Comparison of ENCODE assay signal across 26 cellular contexts in genomic region chr5:125874057-125874456, GRCh38.
DNase-seq lines count a peak whose midpoint lies in the region; TF ChIP-seq lines count a peak whose summit lies in the region.
"Had no signal": no experiment of that assay in that cellular context is flagged by ENCODE, and none has a peak within 500 bp of the region (broad histone marks: within the 10 kb centered on the region; RNA-seq: fewer than 3 reads in every experiment).

No MANE protein-coding gene starts in this region.

- CTCF ChIA-PET in mammary epithelial cell (lab: Charles Lee; ENCODE audit: low non-redundant PET): no interaction called here

- H3K9me3 ChIP-seq in mammary epithelial cell (replicated peaks; ENCODE audit: insufficient read depth, low read length): peaks cover 4% of the 10 kb centered on the region
- H3K9me3 ChIP-seq: Caco-2, SJSA1 had no signal

- TF ChIP-seq CTCF in mammary epithelial cell (conservative IDR thresholded peaks at IDR 0.05 in 1 of 2, IDR thresholded peaks at IDR 0.05 in 1 of 2; ENCODE audit: extremely low read depth in 1 of 2, insufficient read depth in 1 of 2, low read depth in 1 of 2, low read length in 2 of 2) (no peak), foreskin fibroblast (IDR thresholded peaks at IDR 0.05; ENCODE audit: low read depth, low read length) (no peak)

- H3K4me3 ChIP-seq in mammary epithelial cell (replicated peaks in 1 of 3; ENCODE audit: insufficient read depth in 1 of 3, low read depth in 2 of 3, low read length in 3 of 3) (no peak overlapping the region), foreskin fibroblast (ENCODE audit: low read depth in 1 of 2, low read length in 2 of 2) (no peak overlapping the region)
- H3K4me3 ChIP-seq: GM12878, GM23338, SJSA1 had no signal

- H3K9ac ChIP-seq in mammary epithelial cell (ENCODE audit: insufficient read depth, low read length): no peak overlapping the region

- H3K79me2 ChIP-seq in mammary epithelial cell (ENCODE audit: insufficient read depth, low read length): no peaks in the 10 kb centered on the region

- peak overlapping the region; percentile 7 for H3K4me2 ChIP-seq in mammary epithelial cell (ENCODE audit: insufficient read depth, low read depth, low read length)
- H3K4me2 ChIP-seq: GM23338 had no signal

- peaks cover 18% of the 10 kb centered on the region for H3K4me1 ChIP-seq in mammary epithelial cell (ENCODE audit: insufficient read depth, low read length)
- H3K4me1 ChIP-seq: Caco-2, SJSA1 had no signal

- no peaks in the 10 kb centered on the region for H3K27me3 ChIP-seq in mammary epithelial cell (ENCODE audit: insufficient read depth, low read length)
- H3K27me3 ChIP-seq: SJSA1 had no signal

- H4K20me1 ChIP-seq in mammary epithelial cell (ENCODE audit: insufficient read depth, low read length): no peaks in the 10 kb centered on the region

- dilution Hi-C loops in mammary epithelial cell (cut with HindIII; ENCODE audit: low sequenced_read_pairs): no loop called here

- no peak overlapping the region for H3K27ac ChIP-seq in mammary epithelial cell (ENCODE audit: insufficient read depth, low read depth, low read length)
- H3K27ac ChIP-seq: SJSA1 had no signal

- intact Hi-C loops in mammary epithelial cell (cut with micrococcal nuclease): loop anchor here (10.0 kb wide), 1 partner anchor 461 kb away; no protein-coding TSS in a partner anchor

- BruUV-seq in mammary epithelial cell (replicated peaks; lab: Mats Ljungman, UMichigan): no TSS peak

- in situ Hi-C loops in mammary epithelial cell (cut with MboI; ENCODE audit: low sequenced_read_pairs in 2 of 2): no loop called here

- no peak overlapping the region for H2AFZ ChIP-seq in mammary epithelial cell (ENCODE audit: low read depth, low read length)
- H2AFZ ChIP-seq: GM23338 had no signal

- DNase-seq in LoVo (ENCODE audit: low spot score) (peak; percentile 16), mammary epithelial cell (peak; percentile 33), foreskin fibroblast (peak; percentile 34 to 66), DMS53 (lab: John Stamatoyannopoulos, UW) (no peak), GM19240 (ENCODE audit: insufficient read length, low spot score) (no peak), NCI-H524 (lab: John Stamatoyannopoulos, UW) (no peak)
- DNase-seq in activated CD4-positive, alpha-beta T cell treated with anti-CD3 and anti-CD28 coated beads, Interleukin-2, amount 50 U/mL, for 1 hour: no peak
- DNase-seq: C1 segment of cervical spinal cord; CD4-positive, alpha-beta memory T cell; DMS79; EL; GDM1; H9; HFFc6; KBM-7; NCI-H1092; NCI-H1417 treated with DMSO at 0.1 percent for 48 hours; NCI-H187; NCI-H2171 treated with DMSO at 0.1 percent for 48 hours; NCI-H524 treated with DMSO at 0.1 percent for 48 hours; NCI-H774; Right ventricle myocardium superior had no signal

- no peaks in the 10 kb centered on the region for H3K36me3 ChIP-seq in mammary epithelial cell (ENCODE audit: insufficient read depth, low read length)
- H3K36me3 ChIP-seq: SJSA1 had no signal

Comparison
In these comparisons a context has a peak if more than half of its experiments do, and no peak if none do; other contexts are left out.
1. DNase-seq: peak in LoVo (single experiment), mammary epithelial cell (single experiment) and foreskin fibroblast (2 of 2); none in DMS53 (single experiment), activated CD4-positive, alpha-beta T cell treated with anti-CD3 and anti-CD28 coated beads, Interleukin-2, amount 50 U/mL, for 1 hour (single experiment), GM19240 (single experiment) and NCI-H524 (0 of 2).